In the genomic region with DNA sequence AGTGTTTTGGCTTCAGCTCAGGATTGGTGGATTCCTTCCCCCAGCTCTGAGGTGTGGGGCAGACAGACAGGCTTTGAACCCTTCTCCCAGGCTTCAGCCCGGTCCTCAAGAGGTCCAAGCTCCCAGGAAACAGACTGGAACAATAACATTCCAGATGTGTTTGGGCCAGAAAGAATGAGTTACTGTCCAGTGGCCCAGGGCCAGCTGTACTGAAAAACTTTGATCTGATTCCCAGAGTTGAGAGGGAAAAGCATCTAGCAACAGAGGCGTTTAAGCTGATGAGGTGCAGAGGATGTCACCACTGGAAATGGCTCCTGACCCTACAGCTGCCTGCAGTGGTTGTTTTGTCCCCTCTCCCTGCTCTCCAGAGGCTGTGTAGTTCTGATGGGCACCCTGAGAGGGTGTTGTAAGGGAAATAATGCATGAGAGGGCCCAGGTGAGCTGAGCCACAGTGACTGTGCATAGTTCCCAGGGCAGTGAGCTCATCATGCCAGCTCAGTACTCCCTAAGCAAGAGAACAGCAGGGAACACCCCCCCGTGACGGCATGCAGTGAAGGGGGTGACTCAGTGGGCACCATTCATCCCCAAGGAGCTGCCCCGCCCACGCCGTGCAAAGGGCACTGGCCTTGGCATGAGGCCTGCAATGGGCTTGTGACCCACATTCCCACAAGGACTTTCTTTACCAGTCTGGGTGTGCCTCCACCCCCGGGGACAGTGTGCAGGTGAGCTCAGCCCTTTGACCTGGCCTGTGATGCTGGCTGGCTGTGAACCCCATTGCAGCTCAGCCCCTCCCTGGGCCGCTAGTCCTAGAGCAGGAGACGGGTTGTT, we compare ENCODE assay signal across 11 cellular contexts. TPM values are rescaled to one million over a fixed set of nuclear protein-coding genes. Genes with fewer than 3 reads are reported as not detected.
DNase-seq lines count a peak whose midpoint lies in the region; ATAC-seq, FAIRE-seq and TF ChIP-seq lines count a peak whose summit lies in the region.
"Had no signal": no experiment of that assay in that cellular context is flagged by ENCODE, and none has a peak within 500 bp of the region (broad histone marks: within the 10 kb centered on the region; RNA-seq: fewer than 3 reads in every experiment).

No MANE protein-coding gene starts in this region.

- H3K79me2 ChIP-seq in astrocyte (ENCODE audit: insufficient read depth, low read length), result no peaks in the 10 kb centered on the region

- H3K36me3 Mint-ChIP-seq in astrocyte (ENCODE audit: low read depth, unreplicated experiment), result peaks cover 27% of the 10 kb centered on the region

- H3K9me3 Mint-ChIP-seq in astrocyte (ENCODE audit: unreplicated experiment), result no peaks in the 10 kb centered on the region

- H3K9me3 ChIP-seq in astrocyte (ENCODE audit: insufficient read depth, low read depth, low read length), result no peaks in the 10 kb centered on the region
- H3K9me3 ChIP-seq: prostate gland had no signal

- H3K4me2 ChIP-seq in astrocyte (ENCODE audit: low read length), result peak overlapping the region; percentile 49

- ATAC-seq in HG03139 (IDR thresholded peaks at IDR 0.05; ENCODE audit: unreplicated experiment), result no peak
- ATAC-seq in GM18873 (IDR thresholded peaks at IDR 0.05; ENCODE audit: low FRiP score, unreplicated experiment), result no peak
- ATAC-seq in HG02970 (IDR thresholded peaks at IDR 0.05; ENCODE audit: low FRiP score, unreplicated experiment), result no peak

- peaks cover 7% of the 10 kb centered on the region for H3K4me1 Mint-ChIP-seq in astrocyte (ENCODE audit: low read depth, unreplicated experiment)

- H3K27me3 Mint-ChIP-seq in astrocyte (ENCODE audit: low read depth, unreplicated experiment), result no peaks in the 10 kb centered on the region

- no peak overlapping the region for H2AFZ ChIP-seq in astrocyte (ENCODE audit: low read depth, low read length)

- no peak overlapping the region for H3K4me3 ChIP-seq in astrocyte (ENCODE audit: insufficient read depth, low read depth, low read length)
- H3K4me3 ChIP-seq: prostate gland had no signal

- H3K4me1 ChIP-seq in astrocyte (ENCODE audit: insufficient read depth, low read length), result peaks cover 15% of the 10 kb centered on the region
- H3K4me1 ChIP-seq: prostate gland had no signal

- no peak overlapping the region for H3K4me3 Mint-ChIP-seq in astrocyte (ENCODE audit: unreplicated experiment)

- TF ChIP-seq CTCF in astrocyte (IDR thresholded peaks at IDR 0.05; ENCODE audit: insufficient read depth, low read depth, low read length), result no peak

- H3K27me3 ChIP-seq in astrocyte (ENCODE audit: insufficient read depth, low read length), result no peaks in the 10 kb centered on the region

- peaks cover 22% of the 10 kb centered on the region for H3K36me3 ChIP-seq in astrocyte (ENCODE audit: insufficient read depth, low read length)

- peak overlapping the region; percentile 77 for H3K9ac ChIP-seq in astrocyte (ENCODE audit: low read length)

- peak overlapping the region; percentile 92 for H3K27ac ChIP-seq in astrocyte (ENCODE audit: low read depth, low read length)
- H3K27ac ChIP-seq: prostate gland had no signal

- peak overlapping the region; percentile 26 for H3K27ac Mint-ChIP-seq in astrocyte (ENCODE audit: unreplicated experiment)

- DNase-seq in HPDE6-E6E7 (ENCODE audit: extremely low spot score), result peak; percentile 98
- peak; percentile 80 for DNase-seq in astrocyte (ENCODE audit: low read depth)
- peak; percentile 88 for DNase-seq in kidney glomerular epithelial cell (lab: John Stamatoyannopoulos, UW)
- peak; percentile 74 for DNase-seq in stromal cell of bone marrow (ENCODE audit: low read depth)
- no peak for DNase-seq in effector CD4-positive, alpha-beta T cell
- DNase-seq: NCI-H2081 treated with DMSO at 0.1 percent for 48 hours had no signal

- no peak for FAIRE-seq in astrocyte (lab: Jason Lieb, UNC)
- FAIRE-seq: GM12891 had no signal

- H4K20me1 ChIP-seq in astrocyte (ENCODE audit: insufficient read depth, low read length), result peaks cover 4% of the 10 kb centered on the region

RNA-seq across cellular contexts. Expression of gene SFN, which starts 13.8 kb away (rescaled TPM):
- total RNA-seq in astrocyte, result 5.5 and 14.5 TPM in 2 replicates

RNA-seq across cellular contexts. Expression of gene ZDHHC18, which starts 22.7 kb away (rescaled TPM):
- total RNA-seq in astrocyte, result 22.3 and 22.6 TPM in 2 replicates

RNA-seq across cellular contexts. Expression of gene GPN2, which starts 40.9 kb away (rescaled TPM):
- 24.5 and 25.5 TPM in 2 replicates for total RNA-seq in astrocyte

RNA-seq across cellular contexts. Expression of gene GPATCH3, which starts 51.1 kb away (rescaled TPM):
- 12.8 and 13.7 TPM in 2 replicates for total RNA-seq in astrocyte
